Comparison of ENCODE assay signal across 22 cellular contexts in genomic region chr3:5143459-5143858, GRCh38.
"Had no signal": no experiment of that assay in that cellular context is flagged by ENCODE, and none has a peak within 500 bp of the region (broad histone marks: within the 10 kb centered on the region; RNA-seq: fewer than 3 reads in every experiment).

No MANE protein-coding gene starts in this region.

- H3K9me3 Mint-ChIP-seq: activated naive CD4-positive, alpha-beta T cell treated with anti-CD3 and anti-CD28 coated beads, Interleukin-2, amount 50 U/mL, for 24 hours had no signal

- H3K9me3 ChIP-seq: body of pancreas, prostate gland, stomach, transverse colon, uterus had no signal

- H3K27ac Mint-ChIP-seq: activated naive CD4-positive, alpha-beta T cell treated with anti-CD3 and anti-CD28 coated beads, Interleukin-2, amount 50 U/mL, for 24 hours; activated T-helper 1 cell treated with anti-CD3 and anti-CD28 coated beads, Interleukin-12 subunit alpha, Interleukin-12 subunit beta, Interleukin-2, Interleukin-4 antibody, amounts not matched to agents 30 ng/mL and 10 ng/mL and 1 ng/mL, durations not matched to agents 14 hours and 24 hours and 36 hours; mesothelial cell of epicardium; T-cell; T-helper 2 cell treated with Interferon-gamma antibody and Interleukin-4, amounts not matched to agents 5 μg/mL and 100 μg/mL, for 36 hours had no signal

- H3K27me3 Mint-ChIP-seq: activated naive CD4-positive, alpha-beta T cell treated with anti-CD3 and anti-CD28 coated beads, Interleukin-2, amount 50 U/mL, for 24 hours; T-cell had no signal

- ATAC-seq: body of pancreas, natural killer cell, T-cell had no signal

- H3K4me1 ChIP-seq: prostate gland, uterus had no signal

- DNase-seq: activated CD4-positive, alpha-beta T cell treated with anti-CD3 and anti-CD28 coated beads, Interleukin-2, amount 50 U/mL, for 48 hours; activated gamma-delta T cell treated with Interleukin-2 at 50 U/mL for 16 hours; anterior cingulate cortex; body of pancreas; effector CD4-positive, alpha-beta T cell; foreskin melanocyte; glutamatergic neuron; kidney glomerular epithelial cell; left ventricle myocardium inferior; natural killer cell; spleen; stimulated activated CD4-positive, alpha-beta T cell treated with anti-CD3 and anti-CD28 coated beads, Interleukin-4, amount 100 ng/mL, for 1 hour; stomach; T-cell; transverse colon; uterus had no signal

- H3K36me3 ChIP-seq: left ventricle myocardium inferior, prostate gland, stomach, transverse colon, uterus had no signal

- H3K4me2 ChIP-seq: hepatocyte had no signal

- H3K4me3 Mint-ChIP-seq: activated naive CD4-positive, alpha-beta T cell treated with anti-CD3 and anti-CD28 coated beads, Interleukin-2, amount 50 U/mL, for 24 hours; activated T-helper 1 cell treated with anti-CD3 and anti-CD28 coated beads, Interleukin-12 subunit alpha, Interleukin-12 subunit beta, Interleukin-2, Interleukin-4 antibody, amounts not matched to agents 30 ng/mL and 10 ng/mL and 1 ng/mL, durations not matched to agents 14 hours and 24 hours and 36 hours; mesothelial cell of epicardium; natural killer cell; T-cell; T-helper 2 cell treated with Interferon-gamma antibody and Interleukin-4, amounts not matched to agents 5 μg/mL and 100 μg/mL, for 36 hours had no signal

- H3K4me3 ChIP-seq: body of pancreas, hepatocyte, left ventricle myocardium inferior, prostate gland, spleen, stomach, transverse colon, uterus had no signal

- H3K27me3 ChIP-seq: body of pancreas, hepatocyte, spleen, stomach, transverse colon, uterus had no signal

- H3K27ac ChIP-seq: body of pancreas, hepatocyte, left ventricle myocardium inferior, prostate gland, transverse colon, uterus had no signal
